In genomic region chr9:127927457-127928231, GRCh38 we compare ENCODE assay signal across 8 cellular contexts. TPM values are rescaled to one million over a fixed set of nuclear protein-coding genes. Genes with fewer than 3 reads are reported as not detected.
A peak's percentile ranks its signal among the peaks of the same experiment; 100 is the strongest.
DNase-seq lines count a peak whose midpoint lies in the region; ATAC-seq, FAIRE-seq and TF ChIP-seq lines count a peak whose summit lies in the region.

No MANE protein-coding gene starts in this region.

- H3K4me3 Mint-ChIP-seq in natural killer cell treated with Interleukin-12 subunit alpha and Interleukin-12 subunit beta and Interleukin-15 and Interleukin-18, amount 100 ng/mL, for 72 hours = no peak overlapping the region

- ATAC-seq in natural killer cell treated with Interleukin-12 subunit alpha and Interleukin-12 subunit beta and Interleukin-15 and Interleukin-18, amount 100 ng/mL, for 72 hours = peak; percentile 31 to 41
- ATAC-seq in HG03139 (IDR thresholded peaks at IDR 0.05; ENCODE audit: unreplicated experiment) = no peak

- H3K27ac Mint-ChIP-seq in natural killer cell treated with Interleukin-12 subunit alpha and Interleukin-12 subunit beta and Interleukin-15 and Interleukin-18, amount 100 ng/mL, for 72 hours = no peak overlapping the region

- peak; percentile 55 for DNase-seq in central memory CD4-positive, alpha-beta T cell
- no peak for DNase-seq in natural killer cell treated with Interleukin-12 subunit alpha and Interleukin-12 subunit beta and Interleukin-15 and Interleukin-18, amount 100 ng/mL, for 72 hours (ENCODE audit: low spot score)
- DNase-seq in HTR-8/SVneo (ENCODE audit: insufficient read length, low spot score) = no peak
- no peak for DNase-seq in NOMO-1 treated with dmso at 0.1 percent for 144 hours (lab: John Stamatoyannopoulos, UW; ENCODE audit: unreplicated experiment)
- no peak for DNase-seq in HuH-7.5 (ENCODE audit: low spot score)

- POLR2A ChIA-PET in HEK293 (lab: Yijun Ruan, JAX) = interaction anchor here (1.1 to 2.0 kb wide), 2 partner anchors 15 to 107 kb away, joined by 5 to 6 read pairs; no protein-coding TSS in a partner anchor

- H3K27me3 Mint-ChIP-seq in natural killer cell treated with Interleukin-12 subunit alpha and Interleukin-12 subunit beta and Interleukin-15 and Interleukin-18, amount 100 ng/mL, for 72 hours = peaks cover 15 to 17% of the 10 kb centered on the region in 2 donors

- no peaks in the 10 kb centered on the region for H3K36me3 ChIP-seq in HEK293 (ENCODE audit: control insufficient read depth in 2 of 2, insufficient read depth in 1 of 2, low read length in 2 of 2)

- H3K4me3 ChIP-seq in HEK293 (ENCODE audit: low read depth, low read length) = peak overlapping the region; percentile 34

- FAIRE-seq in HTR-8/SVneo (lab: Jason Lieb, UNC) = no peak

- no peaks in the 10 kb centered on the region for H3K9me3 ChIP-seq in HEK293 (ENCODE audit: control insufficient read depth, insufficient read depth, low read depth, low read length)

- H3K4me1 ChIP-seq in HEK293 (ENCODE audit: control insufficient read depth, insufficient read depth, low read length) = 0 out of 2 replicates have a peak, but pooled peaks cover 5% of the 10 kb centered on the region

- H3K36me3 Mint-ChIP-seq in natural killer cell treated with Interleukin-12 subunit alpha and Interleukin-12 subunit beta and Interleukin-15 and Interleukin-18, amount 100 ng/mL, for 72 hours = no peaks in the 10 kb centered on the region

- H3K9me3 Mint-ChIP-seq in natural killer cell treated with Interleukin-12 subunit alpha and Interleukin-12 subunit beta and Interleukin-15 and Interleukin-18, amount 100 ng/mL, for 72 hours = no peaks in the 10 kb centered on the region

- TF ChIP-seq CTCF in HEK293 (tag by site-specific recombination; IDR thresholded peaks at IDR 0.05) (no peak), VCaP (conservative IDR thresholded peaks at IDR 0.05) (no peak)

- H3K4me1 Mint-ChIP-seq in natural killer cell treated with Interleukin-12 subunit alpha and Interleukin-12 subunit beta and Interleukin-15 and Interleukin-18, amount 100 ng/mL, for 72 hours (ENCODE audit: low read depth in 2 of 2) = peaks cover 13 to 15% of the 10 kb centered on the region in 2 donors

- no peak overlapping the region for H3K27ac ChIP-seq in HEK293 (ENCODE audit: extremely low read depth, low read depth, low read length)
- H3K27ac ChIP-seq in VCaP = peak overlapping the region; percentile 54; the same call in 1 of the 2 replicates

- CTCF ChIA-PET in HEK293 (lab: Yijun Ruan, JAX) = interaction anchor here (1.8 to 3.3 kb wide), 2 partner anchors 15 to 107 kb away, joined by 8 to 24 read pairs; no protein-coding TSS in a partner anchor

TF ChIP-seq in HEK293, 187 proteins besides CTCF, POLR2A, EP300 and RAD21:
- TF ChIP-seq KLF1 (tag by site-specific recombination; IDR thresholded peaks at IDR 0.05) (peak; percentile 77; the same call in 1 of the 2 replicates), TSHZ1 (tag by site-specific recombination; IDR thresholded peaks at IDR 0.05; ENCODE audit: borderline replicate concordance) (no peak), ZSCAN4 (tag by site-specific recombination; IDR thresholded peaks at IDR 0.05) (no peak), ZNF280D (tag by site-specific recombination; IDR thresholded peaks at IDR 0.05) (no peak)
TF ChIP-seq in HEK293: peak in this region for 1.

RNA-seq across cellular contexts. Expression of gene PIP5KL1, which starts 2.9 kb away (rescaled TPM):
- 1 to 10 TPM; 2.7 to 3.7 TPM for total RNA-seq in natural killer cell treated with Interleukin-12 subunit alpha and Interleukin-12 subunit beta and Interleukin-15 and Interleukin-18, amount 100 ng/mL, for 72 hours

RNA-seq across cellular contexts. Expression of gene DPM2, which starts 10.0 kb away (rescaled TPM):
- total RNA-seq in natural killer cell treated with Interleukin-12 subunit alpha and Interleukin-12 subunit beta and Interleukin-15 and Interleukin-18, amount 100 ng/mL, for 72 hours = 10 to 100 TPM; 47.9 to 74.4 TPM

RNA-seq across cellular contexts. Expression of gene ST6GALNAC4, which starts 10.8 kb away (rescaled TPM):
- total RNA-seq in natural killer cell treated with Interleukin-12 subunit alpha and Interleukin-12 subunit beta and Interleukin-15 and Interleukin-18, amount 100 ng/mL, for 72 hours = 10 to 100 TPM; 17.5 to 44.5 TPM

RNA-seq across cellular contexts. Expression of gene ST6GALNAC6, which starts 28.2 kb away (rescaled TPM):
- 10 to 100 TPM; 53.4 to 67.2 TPM for total RNA-seq in natural killer cell treated with Interleukin-12 subunit alpha and Interleukin-12 subunit beta and Interleukin-15 and Interleukin-18, amount 100 ng/mL, for 72 hours

RNA-seq across cellular contexts. Expression of gene AK1, which starts 50.2 kb away (rescaled TPM):
- 10 to 100 TPM; 11.5 to 13.0 TPM for total RNA-seq in natural killer cell treated with Interleukin-12 subunit alpha and Interleukin-12 subunit beta and Interleukin-15 and Interleukin-18, amount 100 ng/mL, for 72 hours
